In genomic region chr9:91714020-91714721, GRCh38 we compare ENCODE assay signal across 8 cellular contexts.
A peak's percentile ranks its signal among the peaks of the same experiment; 100 is the strongest.
DNase-seq lines count a peak whose midpoint lies in the region; ATAC-seq and TF ChIP-seq lines count a peak whose summit lies in the region.

No MANE protein-coding gene starts in this region.

- H3K4me3 ChIP-seq in SJSA1 (peak overlapping the region; percentile 14; the same call in 1 of the 2 replicates), fibroblast of pulmonary artery (replicated peaks; ENCODE audit: low read depth, low read length) (peak overlapping the region; percentile 54)

- DNase-seq in CD1c-positive myeloid dendritic cell (ENCODE audit: extremely low spot score) (peak; percentile 30), GM20000 (ENCODE audit: low spot score) (peak; percentile 55), SJSA1 (ENCODE audit: low read depth in 1 of 2, low spot score in 2 of 2) (peak in 1 of 2 experiments; percentile 68), fibroblast of pulmonary artery (ENCODE audit: low read depth) (peak; percentile 77), osteocyte (ENCODE audit: extremely low spot score, unreplicated experiment) (no peak), middle frontal gyrus (ENCODE audit: extremely low spot score, low spot score) (no peak)
- no peak for DNase-seq in CD4-positive, alpha-beta T cell

- no peaks in the 10 kb centered on the region for H3K27me3 Mint-ChIP-seq in osteocyte (ENCODE audit: unreplicated experiment)
- peaks cover 50% of the 10 kb centered on the region for H3K27me3 Mint-ChIP-seq in CD4-positive, alpha-beta T cell

- no peaks in the 10 kb centered on the region for H3K27me3 ChIP-seq in SJSA1 (replicated peaks)
- peaks cover 27% of the 10 kb centered on the region for H3K27me3 ChIP-seq in CD4-positive, alpha-beta T cell (ENCODE audit: control insufficient read depth, insufficient read depth, low read length)

- peak overlapping the region; percentile 59 for H3K4me3 Mint-ChIP-seq in osteocyte (ENCODE audit: unreplicated experiment)
- H3K4me3 Mint-ChIP-seq in CD4-positive, alpha-beta T cell: no peak overlapping the region

- no peak overlapping the region for H3K27ac ChIP-seq in SJSA1
- no peak overlapping the region for H3K27ac ChIP-seq in CD4-positive, alpha-beta T cell (ENCODE audit: low read depth, low read length)

- peaks cover 3% of the 10 kb centered on the region for H3K36me3 Mint-ChIP-seq in osteocyte (ENCODE audit: unreplicated experiment)
- H3K36me3 Mint-ChIP-seq in CD4-positive, alpha-beta T cell (ENCODE audit: low read depth): no peaks in the 10 kb centered on the region

- H3K4me1 Mint-ChIP-seq in osteocyte (ENCODE audit: unreplicated experiment): peaks cover 2% of the 10 kb centered on the region
- H3K4me1 Mint-ChIP-seq in CD4-positive, alpha-beta T cell (ENCODE audit: low read depth): no peaks in the 10 kb centered on the region

- ATAC-seq in GM21360 (IDR thresholded peaks at IDR 0.05; ENCODE audit: unreplicated experiment): no peak
- no peak for ATAC-seq in CD4-positive, alpha-beta T cell (ENCODE audit: poor library complexity)

- no peaks in the 10 kb centered on the region for H3K36me3 ChIP-seq in SJSA1

- POLR2A ChIA-PET in CD4-positive, alpha-beta T cell (lab: Charles Lee): interaction anchor here (0.6 kb wide), 1 partner anchor 1642 kb away, joined by 3 read pairs; no protein-coding TSS in a partner anchor

- TF ChIP-seq CTCF in GM20000 (IDR thresholded peaks at IDR 0.05; ENCODE audit: extremely low read depth, missing control alignments): no peak
- TF ChIP-seq CTCF in fibroblast of pulmonary artery (IDR thresholded peaks at IDR 0.05; ENCODE audit: low read length, missing control alignments): no peak
- no peak for TF ChIP-seq CTCF in osteocyte (IDR thresholded peaks at IDR 0.05)
- no peak for TF ChIP-seq CTCF in CD4-positive, alpha-beta T cell (IDR thresholded peaks at IDR 0.05)

- H3K4me1 ChIP-seq in SJSA1 (replicated peaks): no peaks in the 10 kb centered on the region; the same call in 1 of the 2 replicates

- H3K27ac Mint-ChIP-seq in osteocyte (ENCODE audit: unreplicated experiment): no peak overlapping the region
- no peak overlapping the region for H3K27ac Mint-ChIP-seq in CD4-positive, alpha-beta T cell

- CTCF ChIA-PET in CD4-positive, alpha-beta T cell (lab: Charles Lee): no interaction called here

- H3K9me3 ChIP-seq in SJSA1 (replicated peaks): no peaks in the 10 kb centered on the region; the same call in 1 of the 2 replicates
- H3K9me3 ChIP-seq in CD4-positive, alpha-beta T cell (ENCODE audit: control insufficient read depth, low read length): peaks cover 7% of the 10 kb centered on the region

- intact Hi-C loops in CD4-positive, alpha-beta T cell (cut with DNase I, micrococcal nuclease): no loop called here

- peaks cover 7% of the 10 kb centered on the region for H3K9me3 Mint-ChIP-seq in osteocyte (ENCODE audit: unreplicated experiment)
- H3K9me3 Mint-ChIP-seq in CD4-positive, alpha-beta T cell: peaks cover 5% of the 10 kb centered on the region

Comparison
In these comparisons a context has a peak if more than half of its experiments do, and no peak if none do; other contexts are left out.
1. DNase-seq: peak in CD1c-positive myeloid dendritic cell (single experiment), GM20000 (single experiment) and fibroblast of pulmonary artery (single experiment); none in osteocyte (single experiment), CD4-positive, alpha-beta T cell (0 of 10) and middle frontal gyrus (single experiment).